Comparison of ENCODE assay signal across 17 cellular contexts in the genomic region with DNA sequence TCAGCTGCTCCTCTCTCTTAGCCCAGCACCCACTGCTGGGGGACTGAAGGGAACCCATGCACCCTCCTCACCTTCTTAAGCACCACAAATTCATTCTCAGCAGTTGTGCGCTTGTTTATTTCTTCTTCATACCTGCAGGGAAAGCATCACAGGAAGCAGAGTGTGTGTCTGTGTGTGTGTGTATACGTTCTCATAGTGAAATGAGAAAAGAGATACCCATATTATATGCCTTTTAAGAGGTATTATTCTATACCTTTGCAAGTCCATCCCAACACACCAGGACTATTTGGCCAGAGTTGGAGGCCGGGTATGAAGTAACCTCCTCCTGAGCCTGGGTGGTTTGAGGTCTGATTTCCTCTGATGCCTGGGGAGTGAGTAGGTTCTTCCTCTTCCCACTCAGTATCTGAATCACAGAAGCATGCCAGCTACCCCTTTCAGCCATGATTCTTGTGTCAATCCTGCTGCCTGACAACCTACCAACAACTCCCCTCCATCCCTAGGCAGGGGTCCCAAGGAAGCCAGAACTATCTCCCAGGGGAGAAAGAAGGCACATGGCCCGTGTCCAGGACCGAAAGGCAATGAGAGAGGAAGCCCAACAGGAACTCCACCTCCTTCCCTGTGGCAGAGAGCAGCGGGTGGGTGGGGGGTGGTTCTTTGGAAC. TPM values are rescaled to one million over a fixed set of nuclear protein-coding genes. Genes with fewer than 3 reads are reported as not detected.
DNase-seq lines count a peak whose midpoint lies in the region; ATAC-seq, FAIRE-seq and TF ChIP-seq lines count a peak whose summit lies in the region.
"Had no signal": no experiment of that assay in that cellular context is flagged by ENCODE, and none has a peak within 500 bp of the region (broad histone marks: within the 10 kb centered on the region; RNA-seq: fewer than 3 reads in every experiment).

No MANE protein-coding gene starts in this region.

- H3K27ac Mint-ChIP-seq in T-helper 2 cell treated with Interferon-gamma antibody and Interleukin-4, amounts not matched to agents 5 μg/mL and 100 μg/mL, for 36 hours = peak overlapping the region; percentile 42
- H3K27ac Mint-ChIP-seq: endodermal cell had no signal

- FAIRE-seq in bronchial epithelial cell (lab: Jason Lieb, UNC) = no peak
- FAIRE-seq: HTR-8/SVneo had no signal

- no peak overlapping the region for H3K4me3 ChIP-seq in bronchial epithelial cell (ENCODE audit: low read depth, low read length)
- H3K4me3 ChIP-seq in vagina = no peak overlapping the region
- H3K4me3 ChIP-seq: ascending aorta had no signal

- H3K27me3 Mint-ChIP-seq in T-helper 2 cell treated with Interferon-gamma antibody and Interleukin-4, amounts not matched to agents 5 μg/mL and 100 μg/mL, for 36 hours (ENCODE audit: low read depth) = no peaks in the 10 kb centered on the region

- no peaks in the 10 kb centered on the region for H3K4me1 ChIP-seq in vagina
- H3K4me1 ChIP-seq: ascending aorta had no signal

- intact Hi-C loops in vagina (cut with DNase I) = no loop called here

- H3K4me3 Mint-ChIP-seq in T-helper 2 cell treated with Interferon-gamma antibody and Interleukin-4, amounts not matched to agents 5 μg/mL and 100 μg/mL, for 36 hours = no peak overlapping the region
- H3K4me3 Mint-ChIP-seq: endodermal cell had no signal

- H3K27me3 ChIP-seq in bronchial epithelial cell (ENCODE audit: control insufficient read depth, insufficient read depth, low read length) = peaks cover 7% of the 10 kb centered on the region
- no peaks in the 10 kb centered on the region for H3K27me3 ChIP-seq in vagina
- H3K27me3 ChIP-seq: ascending aorta had no signal

- peaks cover 20% of the 10 kb centered on the region for H3K4me1 Mint-ChIP-seq in T-helper 2 cell treated with Interferon-gamma antibody and Interleukin-4, amounts not matched to agents 5 μg/mL and 100 μg/mL, for 36 hours (ENCODE audit: low read depth)

- no peak overlapping the region for H3K27ac ChIP-seq in vagina
- H3K27ac ChIP-seq: ascending aorta, C4-2B, neutrophil had no signal

- H3K9me3 ChIP-seq in vagina = no peaks in the 10 kb centered on the region
- H3K9me3 ChIP-seq: ascending aorta, neutrophil had no signal

- peak; percentile 35 for DNase-seq in stimulated activated CD4-positive, alpha-beta T cell treated with anti-CD3 and anti-CD28 coated beads, Interleukin-15, amount 100 ng/mL, for 24 hours
- no peak for DNase-seq in stimulated activated CD4-positive, alpha-beta T cell treated with anti-CD3 and anti-CD28 coated beads, Interleukin-2, amount 100 ng/mL, for 24 hours
- peak; percentile 34 for DNase-seq in T-helper 2 cell treated with Interferon-gamma antibody and Interleukin-4, amounts not matched to agents 5 μg/mL and 100 μg/mL, for 36 hours (ENCODE audit: low spot score)
- peak; percentile 52 for DNase-seq in bronchial epithelial cell (ENCODE audit: low read depth)
- peak; percentile 43 to 62 for DNase-seq in vagina (ENCODE audit: extremely low spot score in 2 of 2)
- DNase-seq in kidney tubule cell (ENCODE audit: low spot score) = no peak
- DNase-seq: NCI-H1105 treated with DMSO at 0.1 percent for 48 hours, NCI-H526 treated with DMSO at 0.1 percent for 48 hours, SHP77 had no signal

- H3K36me3 ChIP-seq in bronchial epithelial cell (ENCODE audit: control insufficient read depth, insufficient read depth, low read length) = no peaks in the 10 kb centered on the region
- H3K36me3 ChIP-seq in vagina = no peaks in the 10 kb centered on the region
- H3K36me3 ChIP-seq: ascending aorta, neutrophil had no signal

- H3K9me3 Mint-ChIP-seq in T-helper 2 cell treated with Interferon-gamma antibody and Interleukin-4, amounts not matched to agents 5 μg/mL and 100 μg/mL, for 36 hours = no peaks in the 10 kb centered on the region
- H3K9me3 Mint-ChIP-seq: endodermal cell had no signal

- ATAC-seq in HG02798 (IDR thresholded peaks at IDR 0.05; ENCODE audit: poor library complexity, unreplicated experiment) (no peak), GM19324 (IDR thresholded peaks at IDR 0.05; ENCODE audit: low FRiP score, unreplicated experiment) (no peak)

- no peaks in the 10 kb centered on the region for H3K36me3 Mint-ChIP-seq in T-helper 2 cell treated with Interferon-gamma antibody and Interleukin-4, amounts not matched to agents 5 μg/mL and 100 μg/mL, for 36 hours (ENCODE audit: low read depth)

- TF ChIP-seq CTCF in bronchial epithelial cell (IDR thresholded peaks at IDR 0.05; ENCODE audit: insufficient read depth, low read length, severe bottlenecking) = no peak
- no peak for TF ChIP-seq CTCF in vagina (IDR thresholded peaks at IDR 0.05)

- no peak for TF ChIP-seq POLR2A in vagina (IDR thresholded peaks at IDR 0.05)

RNA-seq across cellular contexts. Expression of a gene that starts 3.0 kb away (rescaled TPM):
- total RNA-seq in bronchial epithelial cell = not detected in 2 replicates
- total RNA-seq in vagina = not detected
- total RNA-seq: ascending aorta, endodermal cell, liver had no signal

RNA-seq across cellular contexts. Expression of a gene that starts 14.1 kb away (rescaled TPM):
- total RNA-seq in bronchial epithelial cell = not detected in 2 replicates
- not detected for total RNA-seq in vagina
- total RNA-seq: ascending aorta, endodermal cell, liver had no signal

RNA-seq across cellular contexts. Expression of a gene that starts 36.7 kb away (rescaled TPM):
- not detected in 2 replicates for total RNA-seq in bronchial epithelial cell
- 2.0 TPM for total RNA-seq in vagina
- total RNA-seq: ascending aorta, endodermal cell, liver had no signal

RNA-seq across cellular contexts. Expression of a gene that starts 41.7 kb away (rescaled TPM):
- total RNA-seq in bronchial epithelial cell (0.13 TPM in 1 of 2 replicates, not detected in the other), vagina (not detected)
- total RNA-seq: ascending aorta, endodermal cell, liver had no signal

Comparison
In these comparisons a context has a peak if more than half of its experiments do, and no peak if none do; other contexts are left out.
1. DNase-seq: peak in stimulated activated CD4-positive, alpha-beta T cell treated with anti-CD3 and anti-CD28 coated beads, Interleukin-15, amount 100 ng/mL, for 24 hours (single experiment), T-helper 2 cell treated with Interferon-gamma antibody and Interleukin-4, amounts not matched to agents 5 μg/mL and 100 μg/mL, for 36 hours (single experiment), bronchial epithelial cell (single experiment) and vagina (2 of 2); none in stimulated activated CD4-positive, alpha-beta T cell treated with anti-CD3 and anti-CD28 coated beads, Interleukin-2, amount 100 ng/mL, for 24 hours (0 of 2) and kidney tubule cell (single experiment).